ENCODE assay signal across 1 cellular context in genomic region chr3:126487151-126487771, GRCh38.
TF ChIP-seq lines count a peak whose summit lies in the region.

No MANE protein-coding gene starts in this region.

TF ChIP-seq in GM23338, 12 proteins besides CTCF, POLR2A, EP300 and RAD21 (continued from another document):
- TF ChIP-seq REST (IDR thresholded peaks at IDR 0.05; ENCODE audit: unreplicated experiment) (no peak), NANOG (IDR thresholded peaks at IDR 0.05; ENCODE audit: borderline replicate concordance) (no peak)
